ENCODE assay signal across 1 cellular context in genomic region chr6:52245425-52245824, GRCh38.
TF ChIP-seq lines count a peak whose summit lies in the region.

No MANE protein-coding gene starts in this region.

TF ChIP-seq in HepG2, 621 proteins besides CTCF, POLR2A, EP300 and RAD21 (continued from another document and continues in another):
- TF ChIP-seq ARID5B (CRISPR knock-in tag; IDR thresholded peaks at IDR 0.05), result peak; percentile 85
- TF ChIP-seq ELF3 (CRISPR knock-in tag; IDR thresholded peaks at IDR 0.05), result peak; percentile 55
- TF ChIP-seq, protein P1, sequence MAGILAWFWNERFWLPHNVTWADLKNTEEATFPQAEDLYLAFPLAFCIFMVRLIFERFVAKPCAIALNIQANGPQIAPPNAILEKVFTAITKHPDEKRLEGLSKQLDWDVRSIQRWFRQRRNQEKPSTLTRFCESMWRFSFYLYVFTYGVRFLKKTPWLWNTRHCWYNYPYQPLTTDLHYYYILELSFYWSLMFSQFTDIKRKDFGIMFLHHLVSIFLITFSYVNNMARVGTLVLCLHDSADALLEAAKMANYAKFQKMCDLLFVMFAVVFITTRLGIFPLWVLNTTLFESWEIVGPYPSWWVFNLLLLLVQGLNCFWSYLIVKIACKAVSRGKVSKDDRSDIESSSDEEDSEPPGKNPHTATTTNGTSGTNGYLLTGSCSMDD (CRISPR knock-in tag; IDR thresholded peaks at IDR 0.05), result no peak
- peak; percentile 51 for TF ChIP-seq MED1 (CRISPR knock-in tag; IDR thresholded peaks at IDR 0.05)
- no peak for TF ChIP-seq ZNF652 (CRISPR knock-in tag; IDR thresholded peaks at IDR 0.05; ENCODE audit: borderline replicate concordance, low read depth)
- no peak for TF ChIP-seq ATF5 (CRISPR knock-in tag; IDR thresholded peaks at IDR 0.05; ENCODE audit: low read depth)
- no peak for TF ChIP-seq ZNF510 (CRISPR knock-in tag; IDR thresholded peaks at IDR 0.05; ENCODE audit: low read depth)
- TF ChIP-seq FOXP1 (IDR thresholded peaks at IDR 0.05), result no peak
- TF ChIP-seq FOXP1 (CRISPR knock-in tag; IDR thresholded peaks at IDR 0.05), result peak; percentile 64; the same call in 1 of the 2 replicates
- 0 out of 2 replicates have a peak, but pooled peaks have one; percentile 33 for TF ChIP-seq HDAC2 (CRISPR knock-in tag; IDR thresholded peaks at IDR 0.05)
- no peak for TF ChIP-seq ETS1 (CRISPR knock-in tag; IDR thresholded peaks at IDR 0.05)
- peak; percentile 16; the same call in 1 of the 2 replicates for TF ChIP-seq SP5 (CRISPR knock-in tag; IDR thresholded peaks at IDR 0.05; ENCODE audit: borderline replicate concordance, low read depth)
- TF ChIP-seq ZNF205 (CRISPR knock-in tag; IDR thresholded peaks at IDR 0.05), result no peak
- TF ChIP-seq POGZ (CRISPR knock-in tag; IDR thresholded peaks at IDR 0.05), result peak; percentile 65; the same call in 1 of the 2 replicates
- TF ChIP-seq HNF4A (CRISPR knock-in tag; IDR thresholded peaks at IDR 0.05), result peak; percentile 83
- no peak for TF ChIP-seq FOXA1 (IDR thresholded peaks at IDR 0.05)
- peak; percentile 52 for TF ChIP-seq FOXA1 (CRISPR knock-in tag; IDR thresholded peaks at IDR 0.05)
- peak; percentile 47; the same call in 1 of the 2 replicates for TF ChIP-seq ZNF710 (CRISPR knock-in tag; IDR thresholded peaks at IDR 0.05; ENCODE audit: borderline replicate concordance)
- TF ChIP-seq ZBTB4 (CRISPR knock-in tag; IDR thresholded peaks at IDR 0.05; ENCODE audit: borderline replicate concordance), result no peak
- TF ChIP-seq ZNF672 (CRISPR knock-in tag; IDR thresholded peaks at IDR 0.05), result no peak
- TF ChIP-seq ZMYM3 (CRISPR knock-in tag; IDR thresholded peaks at IDR 0.05), result no peak
- no peak for TF ChIP-seq NFE2L2 (IDR thresholded peaks at IDR 0.05; ENCODE audit: low read length)
- TF ChIP-seq NR2F6 (IDR thresholded peaks at IDR 0.05), result no peak
- peak; percentile 42; the same call in 1 of the 2 replicates for TF ChIP-seq NR2F6 (CRISPR knock-in tag; IDR thresholded peaks at IDR 0.05)
- TF ChIP-seq FOXK1 (CRISPR knock-in tag; IDR thresholded peaks at IDR 0.05; ENCODE audit: borderline replicate concordance, low read depth), result peak; percentile 45; the same call in 1 of the 2 replicates
- TF ChIP-seq ISL2 (CRISPR knock-in tag; IDR thresholded peaks at IDR 0.05), result 0 out of 2 replicates have a peak, but pooled peaks have one; percentile 35
- TF ChIP-seq, protein P2, sequence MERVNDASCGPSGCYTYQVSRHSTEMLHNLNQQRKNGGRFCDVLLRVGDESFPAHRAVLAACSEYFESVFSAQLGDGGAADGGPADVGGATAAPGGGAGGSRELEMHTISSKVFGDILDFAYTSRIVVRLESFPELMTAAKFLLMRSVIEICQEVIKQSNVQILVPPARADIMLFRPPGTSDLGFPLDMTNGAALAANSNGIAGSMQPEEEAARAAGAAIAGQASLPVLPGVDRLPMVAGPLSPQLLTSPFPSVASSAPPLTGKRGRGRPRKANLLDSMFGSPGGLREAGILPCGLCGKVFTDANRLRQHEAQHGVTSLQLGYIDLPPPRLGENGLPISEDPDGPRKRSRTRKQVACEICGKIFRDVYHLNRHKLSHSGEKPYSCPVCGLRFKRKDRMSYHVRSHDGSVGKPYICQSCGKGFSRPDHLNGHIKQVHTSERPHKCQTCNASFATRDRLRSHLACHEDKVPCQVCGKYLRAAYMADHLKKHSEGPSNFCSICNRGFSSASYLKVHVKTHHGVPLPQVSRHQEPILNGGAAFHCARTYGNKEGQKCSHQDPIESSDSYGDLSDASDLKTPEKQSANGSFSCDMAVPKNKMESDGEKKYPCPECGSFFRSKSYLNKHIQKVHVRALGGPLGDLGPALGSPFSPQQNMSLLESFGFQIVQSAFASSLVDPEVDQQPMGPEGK (CRISPR knock-in tag; IDR thresholded peaks at IDR 0.05), result peak; percentile 77
- no peak for TF ChIP-seq GMEB1 (CRISPR knock-in tag; IDR thresholded peaks at IDR 0.05; ENCODE audit: borderline replicate concordance)
- TF ChIP-seq ZGPAT (CRISPR knock-in tag; IDR thresholded peaks at IDR 0.05), result peak; percentile 55; the same call in 1 of the 2 replicates
- TF ChIP-seq KDM6A (CRISPR knock-in tag; IDR thresholded peaks at IDR 0.05; ENCODE audit: low read depth), result no peak
- TF ChIP-seq ZNF614 (CRISPR knock-in tag; IDR thresholded peaks at IDR 0.05; ENCODE audit: borderline replicate concordance), result peak; percentile 67; the same call in 1 of the 2 replicates
- TF ChIP-seq ERF (CRISPR knock-in tag; IDR thresholded peaks at IDR 0.05), result 0 out of 2 replicates have a peak, but pooled peaks have one; percentile 20
- peak; percentile 67; the same call in 1 of the 2 replicates for TF ChIP-seq GATAD2A (CRISPR knock-in tag; IDR thresholded peaks at IDR 0.05)
- TF ChIP-seq, protein P3, sequence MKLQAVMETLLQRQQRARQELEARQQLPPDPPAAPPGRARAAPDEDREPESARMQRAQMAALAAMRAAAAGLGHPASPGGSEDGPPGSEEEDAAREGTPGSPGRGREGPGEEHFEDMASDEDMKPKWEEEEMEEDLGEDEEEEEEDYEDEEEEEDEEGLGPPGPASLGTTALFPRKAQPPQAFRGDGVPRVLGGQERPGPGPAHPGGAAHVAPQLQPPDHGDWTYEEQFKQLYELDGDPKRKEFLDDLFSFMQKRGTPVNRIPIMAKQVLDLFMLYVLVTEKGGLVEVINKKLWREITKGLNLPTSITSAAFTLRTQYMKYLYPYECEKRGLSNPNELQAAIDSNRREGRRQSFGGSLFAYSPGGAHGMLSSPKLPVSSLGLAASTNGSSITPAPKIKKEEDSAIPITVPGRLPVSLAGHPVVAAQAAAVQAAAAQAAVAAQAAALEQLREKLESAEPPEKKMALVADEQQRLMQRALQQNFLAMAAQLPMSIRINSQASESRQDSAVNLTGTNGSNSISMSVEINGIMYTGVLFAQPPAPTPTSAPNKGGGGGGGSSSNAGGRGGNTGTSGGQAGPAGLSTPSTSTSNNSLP (IDR thresholded peaks at IDR 0.05; ENCODE audit: low read depth, low read length), result 0 out of 2 replicates have a peak, but pooled peaks have one; percentile 19
- peak; percentile 73; the same call in 1 of the 2 replicates for TF ChIP-seq RXRB (CRISPR knock-in tag; IDR thresholded peaks at IDR 0.05; ENCODE audit: borderline replicate concordance)
- TF ChIP-seq CREB3 (CRISPR knock-in tag; IDR thresholded peaks at IDR 0.05), result no peak
- TF ChIP-seq ZNF780A (CRISPR knock-in tag; IDR thresholded peaks at IDR 0.05), result no peak
- 0 out of 2 replicates have a peak, but pooled peaks have one; percentile 22 for TF ChIP-seq SOX13 (IDR thresholded peaks at IDR 0.05)
- TF ChIP-seq SOX13 (CRISPR knock-in tag; conservative IDR thresholded peaks at IDR 0.05 in 1 of 2, IDR thresholded peaks at IDR 0.05 in 1 of 2), result peak in 1 of 2 experiments; percentile 63; a peak in 1 of 4 replicates
